In the genomic region with DNA sequence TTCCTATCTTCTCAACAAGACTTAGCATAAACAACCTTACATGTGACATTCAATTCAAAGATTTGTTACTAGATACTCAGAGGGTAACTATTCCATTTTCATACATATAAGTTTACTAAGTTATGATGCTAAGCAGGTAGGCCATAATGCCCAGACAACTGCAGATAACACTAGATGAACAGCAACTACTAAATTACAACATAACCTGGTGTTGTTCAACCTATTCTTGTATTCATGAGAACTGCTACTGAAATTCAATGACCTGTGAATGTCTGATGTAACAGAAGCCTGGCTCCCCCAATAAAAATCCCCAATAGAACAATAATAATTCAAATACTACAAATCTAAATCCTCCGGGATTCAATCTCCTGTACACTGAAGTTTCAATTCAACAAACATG, we compare ENCODE assay signal across 13 cellular contexts.
"Had no signal": no experiment of that assay in that cellular context is flagged by ENCODE, and none has a peak within 500 bp of the region (broad histone marks: within the 10 kb centered on the region; RNA-seq: fewer than 3 reads in every experiment).

No MANE protein-coding gene starts in this region.

- H3K4me2 ChIP-seq: smooth muscle cell had no signal

- ATAC-seq: left lobe of liver; natural killer cell treated with Interleukin-12 subunit alpha and Interleukin-12 subunit beta and Interleukin-15 and Interleukin-18, amount 100 ng/mL, for 72 hours had no signal

- H3K4me3 ChIP-seq: coronary artery, smooth muscle cell had no signal

- DNase-seq: effector CD4-positive, alpha-beta T cell; endodermal cell; islet precursor cell; mammary epithelial cell; stimulated activated CD4-positive, alpha-beta T cell treated with anti-CD3 and anti-CD28 coated beads, Interleukin-2, amount 100 ng/mL, for 48 hours; stimulated activated naive CD4-positive, alpha-beta T cell treated with Interleukin-2 at 50 U/mL for 16 hours; trophoblast cell had no signal

- H3K27ac ChIP-seq: coronary artery had no signal

- FAIRE-seq: frontal cortex, urothelium cell line had no signal
